1 cellular context compared by ENCODE assay signal in the genomic region with DNA sequence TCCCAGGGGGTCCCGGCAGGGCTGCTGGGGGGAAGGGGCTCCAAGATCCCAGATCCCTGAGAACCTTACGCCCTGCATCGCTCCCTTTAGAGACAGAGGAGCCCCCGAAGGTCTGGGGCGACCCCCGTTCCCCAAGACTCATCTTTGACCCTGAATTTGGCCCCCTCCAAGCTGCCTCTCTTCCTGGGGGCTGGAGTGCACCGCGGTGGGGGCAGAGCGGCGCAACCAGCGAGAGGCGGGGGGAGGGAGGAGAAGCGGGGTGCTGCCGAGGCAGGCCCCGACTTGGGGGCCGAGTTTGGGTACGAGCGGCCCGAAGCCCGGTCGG.
TF ChIP-seq lines count a peak whose summit lies in the region.

No MANE protein-coding gene starts in this region.

TF ChIP-seq in WTC11, 78 proteins besides CTCF, POLR2A, EP300 and RAD21 (continued from another document):
- TF ChIP-seq, protein P1, sequence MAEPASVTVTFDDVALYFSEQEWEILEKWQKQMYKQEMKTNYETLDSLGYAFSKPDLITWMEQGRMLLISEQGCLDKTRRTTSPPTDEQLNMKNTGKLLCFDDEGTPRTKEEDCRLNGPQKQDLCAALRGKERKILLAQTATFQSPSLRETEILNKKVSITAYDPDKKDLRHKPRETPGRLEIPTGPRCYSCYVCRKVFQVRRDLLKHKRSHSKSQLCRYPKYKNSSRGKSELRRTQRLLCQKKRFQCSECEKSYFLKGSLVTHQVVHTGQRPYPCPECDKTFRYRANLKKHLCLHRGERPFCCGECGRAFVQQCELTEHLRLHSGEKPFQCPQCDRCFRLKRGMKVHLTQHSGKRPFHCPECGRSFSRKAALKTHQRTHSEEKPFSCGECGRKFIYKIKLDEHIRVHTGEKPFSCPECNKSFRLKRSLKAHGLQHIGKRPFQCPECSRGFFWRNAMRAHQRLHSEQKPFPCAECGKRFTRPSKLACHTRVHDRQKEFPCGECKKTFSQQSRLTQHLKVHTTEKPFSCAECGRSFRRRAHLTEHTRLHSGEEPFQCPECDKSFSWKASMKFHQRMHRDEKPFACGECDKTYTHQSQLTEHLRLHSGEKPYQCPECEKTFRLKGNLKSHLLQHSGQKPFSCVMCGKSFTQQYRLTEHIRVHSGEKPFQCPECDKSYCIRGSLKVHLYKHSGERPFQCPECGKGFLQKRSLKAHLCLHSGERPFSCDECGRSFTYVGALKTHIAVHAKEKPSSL (CRISPR knock-in tag; conservative IDR thresholded peaks at IDR 0.05): no peak
- TF ChIP-seq TEAD4 (CRISPR knock-in tag; IDR thresholded peaks at IDR 0.05): no peak
- TF ChIP-seq, protein P2, sequence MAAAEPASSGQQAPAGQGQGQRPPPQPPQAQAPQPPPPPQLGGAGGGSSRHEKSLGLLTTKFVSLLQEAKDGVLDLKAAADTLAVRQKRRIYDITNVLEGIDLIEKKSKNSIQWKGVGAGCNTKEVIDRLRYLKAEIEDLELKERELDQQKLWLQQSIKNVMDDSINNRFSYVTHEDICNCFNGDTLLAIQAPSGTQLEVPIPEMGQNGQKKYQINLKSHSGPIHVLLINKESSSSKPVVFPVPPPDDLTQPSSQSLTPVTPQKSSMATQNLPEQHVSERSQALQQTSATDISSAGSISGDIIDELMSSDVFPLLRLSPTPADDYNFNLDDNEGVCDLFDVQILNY (CRISPR knock-in tag; IDR thresholded peaks at IDR 0.05): no peak
- TF ChIP-seq NR1H2 (CRISPR knock-in tag; IDR thresholded peaks at IDR 0.05): no peak
- no peak for TF ChIP-seq ZNF138 (CRISPR knock-in tag; conservative IDR thresholded peaks at IDR 0.05)
- no peak for TF ChIP-seq NR3C1 (CRISPR knock-in tag; conservative IDR thresholded peaks at IDR 0.05; ENCODE audit: low read depth)
- TF ChIP-seq, protein P3, sequence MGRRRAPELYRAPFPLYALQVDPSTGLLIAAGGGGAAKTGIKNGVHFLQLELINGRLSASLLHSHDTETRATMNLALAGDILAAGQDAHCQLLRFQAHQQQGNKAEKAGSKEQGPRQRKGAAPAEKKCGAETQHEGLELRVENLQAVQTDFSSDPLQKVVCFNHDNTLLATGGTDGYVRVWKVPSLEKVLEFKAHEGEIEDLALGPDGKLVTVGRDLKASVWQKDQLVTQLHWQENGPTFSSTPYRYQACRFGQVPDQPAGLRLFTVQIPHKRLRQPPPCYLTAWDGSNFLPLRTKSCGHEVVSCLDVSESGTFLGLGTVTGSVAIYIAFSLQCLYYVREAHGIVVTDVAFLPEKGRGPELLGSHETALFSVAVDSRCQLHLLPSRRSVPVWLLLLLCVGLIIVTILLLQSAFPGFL (CRISPR knock-in tag; IDR thresholded peaks at IDR 0.05; ENCODE audit: borderline replicate concordance): no peak
- no peak for TF ChIP-seq JAZF1 (CRISPR knock-in tag; IDR thresholded peaks at IDR 0.05)
- no peak for TF ChIP-seq FOXK1 (CRISPR knock-in tag; IDR thresholded peaks at IDR 0.05)
- TF ChIP-seq KAT7 (CRISPR knock-in tag; IDR thresholded peaks at IDR 0.05; ENCODE audit: borderline replicate concordance): no peak
- no peak for TF ChIP-seq TEAD1 (CRISPR knock-in tag; IDR thresholded peaks at IDR 0.05)
